In the genomic region with DNA sequence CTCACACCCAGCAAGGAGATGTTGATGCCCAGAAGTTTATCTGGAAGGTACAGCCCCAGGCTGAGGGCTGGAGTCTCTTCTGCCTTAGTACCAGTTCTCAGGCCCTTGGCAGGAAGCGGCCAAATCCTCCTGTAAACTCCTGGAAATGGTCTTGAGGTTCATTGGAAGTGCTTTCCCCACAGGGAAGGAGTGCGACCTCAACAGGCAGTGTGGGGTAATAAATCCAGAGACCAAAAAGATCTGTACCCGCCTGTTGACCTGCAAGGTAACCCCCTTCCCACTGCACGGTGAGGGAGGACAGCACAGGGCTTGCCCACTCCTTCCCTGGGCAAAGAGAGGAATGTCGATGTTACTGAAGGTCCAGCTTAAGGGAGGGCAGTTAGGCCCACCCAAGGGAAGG, we compare ENCODE assay signal across 23 cellular contexts. TPM values are rescaled to one million over a fixed set of nuclear protein-coding genes. Genes with fewer than 3 reads are reported as not detected.
DNase-seq lines count a peak whose midpoint lies in the region; ATAC-seq, FAIRE-seq and TF ChIP-seq lines count a peak whose summit lies in the region.
"Had no signal": no experiment of that assay in that cellular context is flagged by ENCODE, and none has a peak within 500 bp of the region (broad histone marks: within the 10 kb centered on the region; RNA-seq: fewer than 3 reads in every experiment).

No MANE protein-coding gene starts in this region.

- TF ChIP-seq RAD21 in GM12878 (IDR thresholded peaks at IDR 0.05; ENCODE audit: insufficient read depth, low read depth, low read length): no peak

- peaks cover 47% of the 10 kb centered on the region for H3K4me1 ChIP-seq in BLaER1
- no peaks in the 10 kb centered on the region for H3K4me1 ChIP-seq in HEK293 (ENCODE audit: control insufficient read depth, insufficient read depth, low read length)
- H3K4me1 ChIP-seq in GM12878 (ENCODE audit: control insufficient read depth, insufficient read depth, low read length): peaks cover 6% of the 10 kb centered on the region

- TF ChIP-seq POLR2A in GM12878 (IDR thresholded peaks at IDR 0.05; ENCODE audit: low read depth, low read length): no peak

- in situ Hi-C loops in GM12878 (cut with MboI): loop anchor here (5.0 kb wide), 1 partner anchor 134 kb away; no protein-coding TSS in a partner anchor

- H3K27me3 Mint-ChIP-seq in natural killer cell treated with Interleukin-12 subunit alpha and Interleukin-12 subunit beta and Interleukin-15 and Interleukin-18, amount 100 ng/mL, for 72 hours: no peaks in the 10 kb centered on the region
- H3K27me3 Mint-ChIP-seq: stimulated activated naive CD8-positive, alpha-beta T cell treated with anti-CD3 and anti-CD28 coated beads, Interleukin-15, amount 100 ng/mL, for 72 hours had no signal

- H3K9me3 Mint-ChIP-seq in natural killer cell treated with Interleukin-12 subunit alpha and Interleukin-12 subunit beta and Interleukin-15 and Interleukin-18, amount 100 ng/mL, for 72 hours: no peaks in the 10 kb centered on the region
- H3K9me3 Mint-ChIP-seq: activated T-cell treated with anti-CD3 and anti-CD28 coated beads, Interleukin-2, amount 50 U/mL, for 4 hours; nephron; stimulated activated naive CD8-positive, alpha-beta T cell treated with anti-CD3 and anti-CD28 coated beads, Interleukin-15, amount 100 ng/mL, for 72 hours had no signal

- H3K4me2 ChIP-seq in BLaER1 (peak overlapping the region; percentile 60; the same call in 1 of the 2 replicates), GM12878 (ENCODE audit: control insufficient read depth, insufficient read depth) (no peak overlapping the region)

- H3K27ac ChIP-seq in BLaER1 (no peak overlapping the region), HEK293 (ENCODE audit: extremely low read depth, low read depth, low read length) (no peak overlapping the region), GM12878 (ENCODE audit: control insufficient read depth, insufficient read depth) (no peak overlapping the region)
- H3K27ac ChIP-seq: tibial nerve had no signal

- FAIRE-seq in GM12878 (lab: Jason Lieb, UNC): no peak

- H4K20me1 ChIP-seq in BLaER1: no peaks in the 10 kb centered on the region
- H4K20me1 ChIP-seq in GM12878 (ENCODE audit: control insufficient read depth, insufficient read depth): no peaks in the 10 kb centered on the region

- no peaks in the 10 kb centered on the region for H3K9me3 ChIP-seq in BLaER1
- no peaks in the 10 kb centered on the region for H3K9me3 ChIP-seq in HEK293 (ENCODE audit: control insufficient read depth, insufficient read depth, low read depth, low read length)
- H3K9me3 ChIP-seq in GM12878 (replicated peaks; ENCODE audit: control insufficient read depth, insufficient read depth, low read length): no peaks in the 10 kb centered on the region
- H3K9me3 ChIP-seq: tibial nerve had no signal

- CTCF ChIA-PET in HEK293 (lab: Yijun Ruan, JAX): interaction anchor here (0.6 to 36.3 kb wide), 5 partner anchors 11 to 287 kb away, joined by 3 to 1152 read pairs (median 72); a partner anchor contains a TSS
- CTCF ChIA-PET in GM12878 (lab: Yijun Ruan, JAX): interaction anchor here (14.1 to 26.7 kb wide), 2 partner anchors 23 to 44 kb away, joined by 240 to 1280 read pairs; a partner anchor contains a TSS

- H3K4me3 ChIP-seq in BLaER1: no peak overlapping the region
- H3K4me3 ChIP-seq in HEK293 (ENCODE audit: low read depth, low read length): no peak overlapping the region
- H3K4me3 ChIP-seq in GM12878: no peak overlapping the region
- H3K4me3 ChIP-seq: tibial nerve had no signal

- RAD21 ChIA-PET in GM12878 (lab: Charles Lee; ENCODE audit: unreplicated experiment): interaction anchor here (13.4 kb wide), 1 partner anchor 43 kb away, joined by 422 read pairs; no protein-coding TSS in a partner anchor

- no TSS peak for BruUV-seq in GM12878 (replicated peaks; lab: Mats Ljungman, UMichigan)

- TF ChIP-seq CTCF in HEK293 (tag by site-specific recombination; IDR thresholded peaks at IDR 0.05) (no peak), GM12878 (IDR thresholded peaks at IDR 0.05 in 2 of 3, conservative IDR thresholded peaks at IDR 0.05 in 1 of 3; ENCODE audit: control insufficient read depth in 2 of 3, extremely low read depth in 1 of 3, insufficient read depth in 1 of 3, low read depth in 3 of 3, low read length in 3 of 3) (peak in 1 of 3 experiments; percentile 3; a peak in 1 of 6 replicates)

- H3K79me2 ChIP-seq in GM12878 (ENCODE audit: control insufficient read depth, insufficient read depth, low read length): peaks cover 9% of the 10 kb centered on the region

- POLR2A ChIA-PET in HEK293 (lab: Yijun Ruan, JAX) (interaction anchor here (1.3 kb wide), 1 partner anchor 45 kb away, joined by 4 read pairs; no protein-coding TSS in a partner anchor), GM12878 (lab: Charles Lee) (no interaction called here)

- intact Hi-C loops in GM12878 (cut with micrococcal nuclease; ENCODE audit: unreplicated experiment): no loop called here

- peaks cover 21 to 23% of the 10 kb centered on the region in 2 donors for H3K4me1 Mint-ChIP-seq in natural killer cell treated with Interleukin-12 subunit alpha and Interleukin-12 subunit beta and Interleukin-15 and Interleukin-18, amount 100 ng/mL, for 72 hours (ENCODE audit: low read depth in 2 of 2)

- peaks cover 65% of the 10 kb centered on the region for H3K36me3 ChIP-seq in BLaER1
- peaks cover 0 to 61% of the 10 kb centered on the region in 2 experiments; a peak in 1 of 3 replicates for H3K36me3 ChIP-seq in HEK293 (ENCODE audit: control insufficient read depth in 2 of 2, insufficient read depth in 1 of 2, low read length in 2 of 2)
- H3K36me3 ChIP-seq in GM12878 (ENCODE audit: control insufficient read depth in 2 of 2, insufficient read depth in 2 of 2, low read length in 1 of 2): peaks cover 0 to 4% of the 10 kb centered on the region in 2 experiments

- H3K27me3 ChIP-seq in BLaER1 (no peaks in the 10 kb centered on the region), GM12878 (replicated peaks in 1 of 2; ENCODE audit: control insufficient read depth in 2 of 2, insufficient read depth in 2 of 2, low read length in 1 of 2) (no peaks in the 10 kb centered on the region)
- H3K27me3 ChIP-seq: tibial nerve had no signal

- H3K4me3 Mint-ChIP-seq in natural killer cell treated with Interleukin-12 subunit alpha and Interleukin-12 subunit beta and Interleukin-15 and Interleukin-18, amount 100 ng/mL, for 72 hours: no peak overlapping the region
- H3K4me3 Mint-ChIP-seq: activated T-cell treated with anti-CD3 and anti-CD28 coated beads, Interleukin-2, amount 50 U/mL, for 4 hours; stimulated activated naive CD8-positive, alpha-beta T cell treated with anti-CD3 and anti-CD28 coated beads, Interleukin-15, amount 100 ng/mL, for 72 hours had no signal

- no peak for TF ChIP-seq EP300 in GM12878 (IDR thresholded peaks at IDR 0.05; ENCODE audit: borderline replicate concordance in 1 of 2, control insufficient read depth in 1 of 2, low read depth in 2 of 2, low read length in 2 of 2)

- SMC1A ChIA-PET in GM12878 (lab: Charles Lee; ENCODE audit: uncharacterized antibody, unreplicated experiment): interaction anchor here (14.4 kb wide), 1 partner anchor 43 kb away, joined by 431 read pairs; no protein-coding TSS in a partner anchor

- DNase-seq in GM12878 (ENCODE audit: low read depth, low spot score) (no peak), iPS-NIHi11 (ENCODE audit: low spot score) (peak; percentile 31), OCI-M2 (lab: John Stamatoyannopoulos, UW; ENCODE audit: unreplicated experiment) (no peak), NCI-H2107 treated with DMSO at 0.1 percent for 48 hours (lab: John Stamatoyannopoulos, UW; ENCODE audit: unreplicated experiment) (no peak)
- DNase-seq in natural killer cell treated with Interleukin-12 subunit alpha and Interleukin-12 subunit beta and Interleukin-15 and Interleukin-18, amount 100 ng/mL, for 72 hours (ENCODE audit: low spot score): no peak
- DNase-seq: activated CD8-positive, alpha-beta memory T cell treated with anti-CD3 and anti-CD28 coated beads for 24 hours; activated naive CD4-positive, alpha-beta T cell treated with anti-CD3 and anti-CD28 coated beads, Interleukin-2, amount 50 U/mL, for 16 hours; activated T-cell treated with anti-CD3 and anti-CD28 coated beads, Interleukin-2, amount 50 U/mL, for 4 hours; anterior cingulate cortex; DND-41; KG1; NCI-H187 treated with DMSO at 0.1 percent for 48 hours; NCI-H226; posterior cingulate gyrus; RPMI8226; stimulated activated CD4-positive, alpha-beta T cell treated with anti-CD3 and anti-CD28 coated beads, Interleukin-2, amount 100 ng/mL, for 48 hours; stimulated activated naive CD8-positive, alpha-beta T cell treated with anti-CD3 and anti-CD28 coated beads, Interleukin-15, amount 100 ng/mL, for 72 hours had no signal

- H2AFZ ChIP-seq in GM12878 (ENCODE audit: control insufficient read depth, low read depth, low read length): no peak overlapping the region

- H3K9ac ChIP-seq in BLaER1: peak overlapping the region; percentile 56
- H3K9ac ChIP-seq in GM12878 (ENCODE audit: control insufficient read depth, insufficient read depth, low read length): no peak overlapping the region

- 63% methylated on average over 5 of the region's 5 CpGs for WGBS in GM12878 (ENCODE audit: insufficient coverage, insufficient replicate concordance, low lambda C conversion rate, missing lambda C conversion rate)

- ATAC-seq in GM12878 (no peak), HG03097 (IDR thresholded peaks at IDR 0.05; ENCODE audit: low FRiP score, unreplicated experiment) (no peak)
- ATAC-seq in natural killer cell treated with Interleukin-12 subunit alpha and Interleukin-12 subunit beta and Interleukin-15 and Interleukin-18, amount 100 ng/mL, for 72 hours: no peak
- ATAC-seq: activated T-cell treated with anti-CD3 and anti-CD28 coated beads, Interleukin-2, amount 50 U/mL, for 4 hours; stimulated activated naive CD8-positive, alpha-beta T cell treated with anti-CD3 and anti-CD28 coated beads, Interleukin-15, amount 100 ng/mL, for 72 hours had no signal

- no peak overlapping the region for H3K27ac Mint-ChIP-seq in natural killer cell treated with Interleukin-12 subunit alpha and Interleukin-12 subunit beta and Interleukin-15 and Interleukin-18, amount 100 ng/mL, for 72 hours

- H3K36me3 Mint-ChIP-seq in natural killer cell treated with Interleukin-12 subunit alpha and Interleukin-12 subunit beta and Interleukin-15 and Interleukin-18, amount 100 ng/mL, for 72 hours: no peaks in the 10 kb centered on the region

RNA-seq across cellular contexts. Expression of a gene that starts 4.5 kb away (rescaled TPM):
- 17.6 and 17.8 TPM in 2 replicates for total RNA-seq in GM12878 (2013; cell fraction: nucleolus; rRNA removed)
- total RNA-seq in GM12878 (2014; rRNA removed) (5.0 and 5.5 TPM in 2 replicates), GM12878 (2014; rRNA removed; fragmentation: Illumina TruSeq; extraction: Trizol) (2.8 TPM in 2 replicates), GM12878 (2021) (7.4 and 8.3 TPM in 2 replicates)
- 2.0 TPM for polyA plus RNA-seq in GM12878 (2011; ENCODE audit: low read depth)
- polyA plus RNA-seq in GM12878 (2011; rRNA removed) (2.0 and 4.4 TPM in 2 replicates), GM12878 (2014; fragmentation: Illumina TruSeq; extraction: Trizol) (1.4 and 3.3 TPM in 2 replicates), GM12878 (2014; fragmentation: Nextera tagmentation; extraction: Ambion mirVana) (under 1 TPM; 0.27 to 0.80 TPM), GM12878 (2014; rRNA removed) (6.2 and 7.4 TPM in 2 replicates), GM12878 (2016; fragmentation: Nextera tagmentation; extraction: Ambion mirVana) (1 to 10 TPM; 5.8 to 7.3 TPM)
- polyA plus RNA-seq in GM12878 (2011; cell fraction: cytosol; rRNA removed): 7.4 and 10.4 TPM in 2 replicates
- polyA plus RNA-seq in GM12878 (2011; cell fraction: nucleus; rRNA removed): 44.0 and 45.2 TPM in 2 replicates
- polyA plus RNA-seq in GM12878 (2012): 4.8 and 5.5 TPM in 2 replicates
- polyA minus RNA-seq in GM12878 (2011; rRNA and poly(A)+ RNA removed): 3.1 and 7.4 TPM in 2 replicates
- 2.9 and 4.5 TPM in 2 replicates for polyA minus RNA-seq in GM12878 (2011; cell fraction: cytosol; rRNA and poly(A)+ RNA removed)
- 11.7 and 17.6 TPM in 2 replicates for polyA minus RNA-seq in GM12878 (2011; cell fraction: nucleus; rRNA and poly(A)+ RNA removed)
- 10 to 100 TPM in 1 of 2 donors, 1 to 10 TPM in 1; 8.4 to 19.9 TPM for total RNA-seq in natural killer cell treated with Interleukin-12 subunit alpha and Interleukin-12 subunit beta and Interleukin-15 and Interleukin-18, amount 100 ng/mL, for 72 hours

RNA-seq across cellular contexts. Expression of a gene that starts 5.7 kb away (rescaled TPM):
- total RNA-seq in GM12878 (2013; cell fraction: nucleolus; rRNA removed): 16.8 and 17.3 TPM in 2 replicates
- total RNA-seq in GM12878 (2014; rRNA removed) (3.3 TPM in 2 replicates), GM12878 (2014; rRNA removed; fragmentation: Illumina TruSeq; extraction: Trizol) (2.5 and 3.2 TPM in 2 replicates), GM12878 (2021) (5.9 and 6.2 TPM in 2 replicates)
- 4.9 TPM for polyA plus RNA-seq in GM12878 (2011; ENCODE audit: low read depth)
- polyA plus RNA-seq in GM12878 (2011; rRNA removed) (7.5 and 9.0 TPM in 2 replicates), GM12878 (2014; fragmentation: Illumina TruSeq; extraction: Trizol) (3.4 and 3.7 TPM in 2 replicates), GM12878 (2014; fragmentation: Nextera tagmentation; extraction: Ambion mirVana) (1 to 10 TPM in 1 of 2 experiments, under 1 TPM in 1; 0.68 to 1.0 TPM), GM12878 (2014; rRNA removed) (5.0 and 5.5 TPM in 2 replicates), GM12878 (2016; fragmentation: Nextera tagmentation; extraction: Ambion mirVana) (1 to 10 TPM; 3.2 to 3.3 TPM)
- polyA plus RNA-seq in GM12878 (2011; cell fraction: cytosol; rRNA removed): 10.0 and 13.9 TPM in 2 replicates
- 12.1 and 15.3 TPM in 2 replicates for polyA plus RNA-seq in GM12878 (2011; cell fraction: nucleus; rRNA removed)
- polyA plus RNA-seq in GM12878 (2012): 6.4 and 8.0 TPM in 2 replicates
- polyA minus RNA-seq in GM12878 (2011; rRNA and poly(A)+ RNA removed): 8.9 and 15.8 TPM in 2 replicates
- 2.7 and 4.0 TPM in 2 replicates for polyA minus RNA-seq in GM12878 (2011; cell fraction: cytosol; rRNA and poly(A)+ RNA removed)
- polyA minus RNA-seq in GM12878 (2011; cell fraction: nucleus; rRNA and poly(A)+ RNA removed): 6.9 and 12.7 TPM in 2 replicates
- total RNA-seq in natural killer cell treated with Interleukin-12 subunit alpha and Interleukin-12 subunit beta and Interleukin-15 and Interleukin-18, amount 100 ng/mL, for 72 hours: 10 to 100 TPM; 13.1 to 18.7 TPM

RNA-seq across cellular contexts. Expression of a gene that starts 21.3 kb away (rescaled TPM):
- 1.5 and 1.7 TPM in 2 replicates for total RNA-seq in GM12878 (2013; cell fraction: nucleolus; rRNA removed)
- total RNA-seq in GM12878 (2014; rRNA removed) (0.06 and 0.22 TPM in 2 replicates), GM12878 (2014; rRNA removed; fragmentation: Illumina TruSeq; extraction: Trizol) (0.04 and 0.09 TPM in 2 replicates), GM12878 (2021) (0.27 and 0.28 TPM in 2 replicates)
- polyA plus RNA-seq in GM12878 (2011; ENCODE audit: low read depth): 0.33 TPM
- polyA plus RNA-seq in GM12878 (2011; rRNA removed) (0.08 and 0.10 TPM in 2 replicates), GM12878 (2014; fragmentation: Illumina TruSeq; extraction: Trizol) (0.07 and 0.11 TPM in 2 replicates), GM12878 (2014; fragmentation: Nextera tagmentation; extraction: Ambion mirVana) (under 1 TPM; 0.02 to 0.11 TPM), GM12878 (2014; rRNA removed) (0.11 TPM in 1 of 2 replicates, not detected in the other), GM12878 (2016; fragmentation: Nextera tagmentation; extraction: Ambion mirVana) (under 1 TPM; 0.08 to 0.26 TPM)
- polyA plus RNA-seq in GM12878 (2011; cell fraction: cytosol; rRNA removed): 0.07 and 0.10 TPM in 2 replicates
- 0.15 and 0.19 TPM in 2 replicates for polyA plus RNA-seq in GM12878 (2011; cell fraction: nucleus; rRNA removed)
- polyA plus RNA-seq in GM12878 (2012): 0.28 and 0.38 TPM in 2 replicates
- polyA minus RNA-seq in GM12878 (2011; rRNA and poly(A)+ RNA removed): 0.05 and 0.07 TPM in 2 replicates
- not detected in 2 replicates for polyA minus RNA-seq in GM12878 (2011; cell fraction: cytosol; rRNA and poly(A)+ RNA removed)
- 0.10 and 0.12 TPM in 2 replicates for polyA minus RNA-seq in GM12878 (2011; cell fraction: nucleus; rRNA and poly(A)+ RNA removed)
- 1 to 10 TPM in 1 of 2 donors, under 1 TPM in 1; 0.90 to 1.0 TPM for total RNA-seq in natural killer cell treated with Interleukin-12 subunit alpha and Interleukin-12 subunit beta and Interleukin-15 and Interleukin-18, amount 100 ng/mL, for 72 hours

RNA-seq across cellular contexts. Expression of a gene that starts 21.9 kb away (rescaled TPM):
- 2.8 and 3.9 TPM in 2 replicates for total RNA-seq in GM12878 (2013; cell fraction: nucleolus; rRNA removed)
- not detected in 2 replicates for total RNA-seq in GM12878 (2014; rRNA removed)
- 0.04 TPM in 1 of 2 replicates, not detected in the other for total RNA-seq in GM12878 (2014; rRNA removed; fragmentation: Illumina TruSeq; extraction: Trizol)
- total RNA-seq in GM12878 (2021): 0.08 TPM in 1 of 2 replicates, not detected in the other
- polyA plus RNA-seq in GM12878 (2011; ENCODE audit: low read depth): 0.07 TPM
- polyA plus RNA-seq in GM12878 (2011; rRNA removed): 0.04 and 0.11 TPM in 2 replicates
- 0.01 and 0.05 TPM in 2 replicates for polyA plus RNA-seq in GM12878 (2011; cell fraction: cytosol; rRNA removed)
- polyA plus RNA-seq in GM12878 (2011; cell fraction: nucleus; rRNA removed): 0.45 and 0.50 TPM in 2 replicates
- polyA plus RNA-seq in GM12878 (2012): 0.13 and 0.14 TPM in 2 replicates
- polyA plus RNA-seq in GM12878 (2014; fragmentation: Illumina TruSeq; extraction: Trizol): 0.06 and 0.08 TPM in 2 replicates
- polyA plus RNA-seq in GM12878 (2014; fragmentation: Nextera tagmentation; extraction: Ambion mirVana): under 1 TPM in 1 of 2 experiments, not detected in 1; 0.05 TPM
- 0.03 and 0.09 TPM in 2 replicates for polyA plus RNA-seq in GM12878 (2014; rRNA removed)
- polyA plus RNA-seq in GM12878 (2016; fragmentation: Nextera tagmentation; extraction: Ambion mirVana): under 1 TPM in 1 of 2 experiments, not detected in 1; 0.04 TPM
- polyA minus RNA-seq in GM12878 (2011; rRNA and poly(A)+ RNA removed): 0.05 and 0.15 TPM in 2 replicates
- polyA minus RNA-seq in GM12878 (2011; cell fraction: cytosol; rRNA and poly(A)+ RNA removed): not detected in 2 replicates
- polyA minus RNA-seq in GM12878 (2011; cell fraction: nucleus; rRNA and poly(A)+ RNA removed): 0.12 TPM in 1 of 2 replicates, not detected in the other
- total RNA-seq in natural killer cell treated with Interleukin-12 subunit alpha and Interleukin-12 subunit beta and Interleukin-15 and Interleukin-18, amount 100 ng/mL, for 72 hours: not detected
- total RNA-seq: glomerular endothelial cell had no signal

RNA-seq across cellular contexts. Expression of a gene that starts 51.5 kb away (rescaled TPM):
- 0.44 and 1.3 TPM in 2 replicates for total RNA-seq in GM12878 (2013; cell fraction: nucleolus; rRNA removed)
- total RNA-seq in GM12878 (2014; rRNA removed) (0.44 TPM in 1 of 2 replicates, not detected in the other), GM12878 (2014; rRNA removed; fragmentation: Illumina TruSeq; extraction: Trizol) (0.31 and 0.32 TPM in 2 replicates), GM12878 (2021) (0.38 TPM in 1 of 2 replicates, not detected in the other)
- polyA plus RNA-seq in GM12878 (2011; ENCODE audit: low read depth): 0.07 TPM
- polyA plus RNA-seq in GM12878 (2011; rRNA removed) (0.23 and 0.53 TPM in 2 replicates), GM12878 (2014; fragmentation: Illumina TruSeq; extraction: Trizol) (0.21 TPM in 1 of 2 replicates, not detected in the other), GM12878 (2014; fragmentation: Nextera tagmentation; extraction: Ambion mirVana) (1 to 10 TPM in 1 of 2 experiments, under 1 TPM in 1; 0.19 to 1.1 TPM), GM12878 (2014; rRNA removed) (not detected in 2 replicates), GM12878 (2016; fragmentation: Nextera tagmentation; extraction: Ambion mirVana) (under 1 TPM; 0.47 to 0.84 TPM)
- 0.22 and 0.32 TPM in 2 replicates for polyA plus RNA-seq in GM12878 (2011; cell fraction: cytosol; rRNA removed)
- 0.19 and 0.51 TPM in 2 replicates for polyA plus RNA-seq in GM12878 (2011; cell fraction: nucleus; rRNA removed)
- 0.23 and 0.66 TPM in 2 replicates for polyA plus RNA-seq in GM12878 (2012)
- polyA minus RNA-seq in GM12878 (2011; rRNA and poly(A)+ RNA removed): 2.6 and 3.8 TPM in 2 replicates
- not detected in 2 replicates for polyA minus RNA-seq in GM12878 (2011; cell fraction: cytosol; rRNA and poly(A)+ RNA removed)
- polyA minus RNA-seq in GM12878 (2011; cell fraction: nucleus; rRNA and poly(A)+ RNA removed): 1.8 and 2.5 TPM in 2 replicates
- total RNA-seq in natural killer cell treated with Interleukin-12 subunit alpha and Interleukin-12 subunit beta and Interleukin-15 and Interleukin-18, amount 100 ng/mL, for 72 hours: not detected
- total RNA-seq: activated T-cell treated with anti-CD3 and anti-CD28 coated beads, Interleukin-2, amount 50 U/mL, for 4 hours; glomerular endothelial cell had no signal
